11 cellular contexts compared by ENCODE assay signal in the genomic region with DNA sequence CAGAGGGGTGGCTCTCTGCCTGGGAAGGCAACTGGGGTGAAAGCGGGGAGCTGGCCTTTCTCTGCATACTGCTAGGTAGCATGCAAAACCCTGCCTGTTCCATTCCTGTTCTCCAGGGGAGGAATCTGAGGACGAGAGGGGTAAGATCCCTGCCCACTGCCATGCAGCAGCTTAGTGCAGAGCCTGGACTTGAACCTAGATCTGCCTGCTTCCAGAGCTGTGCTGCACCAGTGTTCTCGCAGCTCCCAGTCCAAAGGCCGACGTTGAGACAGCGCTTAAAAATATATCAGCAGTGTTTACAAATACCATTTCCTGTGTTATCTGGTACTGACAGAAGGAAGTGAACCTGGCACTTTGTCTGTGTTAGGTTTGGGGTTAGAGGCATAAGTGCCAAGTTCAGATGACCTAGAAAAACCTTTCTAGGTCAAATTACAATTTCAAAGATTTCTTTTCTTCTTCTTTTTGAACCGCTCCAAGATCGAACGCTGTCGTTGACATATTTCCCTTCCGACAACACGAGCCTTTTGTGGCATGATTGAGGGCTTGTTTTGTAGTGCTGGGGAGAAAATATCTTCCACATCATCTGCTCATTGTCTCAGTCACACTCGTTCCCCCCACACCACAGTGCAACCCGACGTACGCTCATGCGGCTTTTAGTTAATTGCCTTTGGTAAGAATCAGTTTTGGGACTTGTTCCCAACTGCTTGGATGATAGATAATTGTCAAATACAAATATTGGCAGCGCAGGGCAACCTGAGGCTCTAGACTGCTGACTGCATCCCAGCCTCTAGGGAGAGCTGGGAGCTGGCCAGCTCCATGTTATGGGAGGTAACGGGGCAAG. TPM values are rescaled to one million over a fixed set of nuclear protein-coding genes. Genes with fewer than 3 reads are reported as not detected.
DNase-seq lines count a peak whose midpoint lies in the region; ATAC-seq and TF ChIP-seq lines count a peak whose summit lies in the region.
"Had no signal": no experiment of that assay in that cellular context is flagged by ENCODE, and none has a peak within 500 bp of the region (broad histone marks: within the 10 kb centered on the region; RNA-seq: fewer than 3 reads in every experiment).

No MANE protein-coding gene starts in this region.

- 0 out of 2 replicates have a peak overlapping the region, but pooled peaks have one; percentile 25 for H3K4me2 ChIP-seq in OCI-LY7 (ENCODE audit: low read length)
- H3K4me2 ChIP-seq in neural progenitor cell: no peak overlapping the region

- no peaks in the 10 kb centered on the region for H3K36me3 ChIP-seq in left ventricle myocardium inferior
- H3K36me3 ChIP-seq in OCI-LY7 (ENCODE audit: insufficient read depth, low read length): no peaks in the 10 kb centered on the region
- H3K36me3 ChIP-seq in thymus (ENCODE audit: control insufficient read depth, insufficient read depth): no peaks in the 10 kb centered on the region
- no peaks in the 10 kb centered on the region for H3K36me3 ChIP-seq in neural progenitor cell
- H3K36me3 ChIP-seq: gastroesophageal sphincter had no signal

- DNase-seq in Right ventricle myocardium inferior (ENCODE audit: missing footprints): no peak
- DNase-seq in left ventricle myocardium inferior: no peak
- peak; percentile 20 for DNase-seq in OCI-LY7 (ENCODE audit: low spot score)
- DNase-seq in nephron progenitor cell: no peak
- DNase-seq in neural progenitor cell (ENCODE audit: low spot score): no peak
- no peak for DNase-seq in ecto neural progenitor cell (ENCODE audit: low spot score)
- DNase-seq: activated CD4-positive, CD25-positive, alpha-beta regulatory T cell had no signal

- no peaks in the 10 kb centered on the region for H3K9me3 ChIP-seq in left ventricle myocardium inferior (replicated peaks)
- no peaks in the 10 kb centered on the region for H3K9me3 ChIP-seq in OCI-LY7 (ENCODE audit: low read length)
- no peaks in the 10 kb centered on the region for H3K9me3 ChIP-seq in thymus (ENCODE audit: control insufficient read depth)
- no peaks in the 10 kb centered on the region for H3K9me3 ChIP-seq in neural progenitor cell (ENCODE audit: low read depth)
- H3K9me3 ChIP-seq: gastroesophageal sphincter had no signal

- ATAC-seq in Right ventricle myocardium inferior (peak; percentile 62), esophagus mucosa (peak; percentile 42)
- ATAC-seq: gastroesophageal sphincter had no signal

- intact Hi-C loops in Right ventricle myocardium inferior (cut with DNase I) (no loop called here), left ventricle myocardium inferior (cut with micrococcal nuclease) (no loop called here), OCI-LY7 (cut with micrococcal nuclease; ENCODE audit: unreplicated experiment) (no loop called here)

- H3K79me2 ChIP-seq in OCI-LY7 (ENCODE audit: insufficient read depth, low read depth, low read length) (no peaks in the 10 kb centered on the region), neural progenitor cell (ENCODE audit: low read depth) (no peaks in the 10 kb centered on the region)

- no peak overlapping the region for H3K9ac ChIP-seq in neural progenitor cell

- no peak overlapping the region for H3K4me3 ChIP-seq in left ventricle myocardium inferior
- H3K4me3 ChIP-seq in OCI-LY7 (ENCODE audit: low read depth, low read length, poor library complexity, severe bottlenecking): no peak overlapping the region
- H3K4me3 ChIP-seq in thymus (ENCODE audit: low read length): peak overlapping the region; percentile 16
- H3K4me3 ChIP-seq in neural progenitor cell: no peak overlapping the region
- H3K4me3 ChIP-seq: gastroesophageal sphincter, skin epidermis had no signal

- H3K9me2 ChIP-seq in OCI-LY7 (ENCODE audit: insufficient read depth, low read length): no peaks in the 10 kb centered on the region

- H3K4me3 Mint-ChIP-seq in nephron progenitor cell: no peak overlapping the region
- no peak overlapping the region for H3K4me3 Mint-ChIP-seq in neural progenitor cell

- no peaks in the 10 kb centered on the region for H4K20me1 ChIP-seq in OCI-LY7 (ENCODE audit: insufficient read depth, low read length)
- no peaks in the 10 kb centered on the region for H4K20me1 ChIP-seq in neural progenitor cell (ENCODE audit: low read depth)

- H3K36me3 Mint-ChIP-seq in nephron progenitor cell (ENCODE audit: low read depth): no peaks in the 10 kb centered on the region
- no peaks in the 10 kb centered on the region for H3K36me3 Mint-ChIP-seq in neural progenitor cell

- TF ChIP-seq CTCF in left ventricle myocardium inferior (IDR thresholded peaks at IDR 0.05; ENCODE audit: borderline replicate concordance): no peak
- no peak for TF ChIP-seq CTCF in OCI-LY7 (conservative IDR thresholded peaks at IDR 0.05; ENCODE audit: low read length)
- no peak for TF ChIP-seq CTCF in nephron progenitor cell (IDR thresholded peaks at IDR 0.05)
- TF ChIP-seq CTCF in neural progenitor cell (IDR thresholded peaks at IDR 0.05): no peak

- H3K4me1 Mint-ChIP-seq in nephron progenitor cell (peaks cover 13% of the 10 kb centered on the region), neural progenitor cell (peaks cover 18% of the 10 kb centered on the region)

- no TSS peak for BruUV-seq in OCI-LY7 (replicated peaks; lab: Mats Ljungman, UMichigan)

- H3K9me3 Mint-ChIP-seq in nephron progenitor cell (no peaks in the 10 kb centered on the region), neural progenitor cell (no peaks in the 10 kb centered on the region)

- 16% methylated on average over 19 of the region's 19 CpGs for WGBS in thymus

- H2AFZ ChIP-seq in OCI-LY7 (ENCODE audit: low read length) (peak overlapping the region; percentile 73; the same call in 1 of the 2 replicates), neural progenitor cell (replicated peaks) (no peak overlapping the region)

- H3K27ac Mint-ChIP-seq in nephron progenitor cell (no peak overlapping the region), neural progenitor cell (no peak overlapping the region)

- H3K27me3 Mint-ChIP-seq in nephron progenitor cell (ENCODE audit: low read depth, poor library complexity) (peaks cover 13% of the 10 kb centered on the region), neural progenitor cell (ENCODE audit: insufficient read depth, low read depth) (peaks cover 4% of the 10 kb centered on the region)

- H3K4me1 ChIP-seq in left ventricle myocardium inferior (peaks cover 36% of the 10 kb centered on the region), OCI-LY7 (ENCODE audit: insufficient read depth, low read length, poor library complexity, severe bottlenecking) (peaks cover 17% of the 10 kb centered on the region), thymus (ENCODE audit: control insufficient read depth, insufficient read depth, low read length) (peaks cover 74% of the 10 kb centered on the region), neural progenitor cell (no peaks in the 10 kb centered on the region)

- H3K27me3 ChIP-seq in left ventricle myocardium inferior (ENCODE audit: low read depth) (peaks cover 4% of the 10 kb centered on the region), thymus (ENCODE audit: control insufficient read depth, insufficient read depth) (peaks cover 3% of the 10 kb centered on the region), neural progenitor cell (no peaks in the 10 kb centered on the region)
- H3K27me3 ChIP-seq: gastroesophageal sphincter had no signal

- H3F3A ChIP-seq in neural progenitor cell (ENCODE audit: low read depth): no peaks in the 10 kb centered on the region

- CTCF ChIA-PET in OCI-LY7 (lab: Charles Lee; ENCODE audit: unreplicated experiment): interaction anchor here (1.0 kb wide), 1 partner anchor 19 kb away, joined by 3 read pairs; no protein-coding TSS in a partner anchor

- POLR2A ChIA-PET in OCI-LY7 (lab: Charles Lee): interaction anchor here (0.6 to 1.3 kb wide), 2 partner anchors 17 to 249 kb away, joined by 3 to 4 read pairs; no protein-coding TSS in a partner anchor

- H3K27ac ChIP-seq in left ventricle myocardium inferior (replicated peaks) (no peak overlapping the region), OCI-LY7 (ENCODE audit: low read depth, low read length, poor library complexity, severe bottlenecking) (no peak overlapping the region), thymus (ENCODE audit: low read depth) (peak overlapping the region; percentile 92), neural progenitor cell (no peak overlapping the region)
- H3K27ac ChIP-seq: gastroesophageal sphincter had no signal

RNA-seq across cellular contexts. Expression of a gene that starts 44.6 kb away (rescaled TPM):
- total RNA-seq in Right ventricle myocardium inferior (1.1 TPM), left ventricle myocardium inferior (0.30 TPM), OCI-LY7 (2022) (0.23 and 0.39 TPM in 2 replicates), esophagus mucosa (1.2 TPM), neural progenitor cell (ENCODE audit: low replicate concordance) (1.8 TPM in 1 of 2 replicates, not detected in the other)
- not detected in 2 replicates for total RNA-seq in OCI-LY7 (2014; rRNA removed; shearing (Covaris generic))
- 75.8 TPM for polyA plus RNA-seq in thymus
